14 cellular contexts compared by ENCODE assay signal in the genomic region with DNA sequence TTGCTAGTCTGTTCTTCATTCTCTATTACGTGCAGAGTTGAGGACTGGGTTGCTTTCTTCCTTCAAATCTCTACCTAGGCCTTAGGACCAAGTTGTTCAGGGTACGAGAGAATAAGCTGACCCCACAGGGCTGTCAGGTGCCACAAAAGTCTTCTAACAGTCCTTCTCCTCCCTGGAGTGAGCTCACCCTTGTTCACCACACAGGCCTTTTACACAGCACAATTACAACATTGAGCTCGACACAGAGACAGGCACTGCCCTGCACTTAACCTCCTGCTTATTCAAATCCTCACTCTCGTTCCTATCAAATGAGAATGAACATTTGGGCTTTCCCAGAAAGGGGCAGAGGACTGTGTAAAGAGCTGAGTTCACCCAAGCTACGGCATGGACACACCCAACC. TPM values are rescaled to one million over a fixed set of nuclear protein-coding genes. Genes with fewer than 3 reads are reported as not detected.
DNase-seq lines count a peak whose midpoint lies in the region; ATAC-seq and TF ChIP-seq lines count a peak whose summit lies in the region.
"Had no signal": no experiment of that assay in that cellular context is flagged by ENCODE, and none has a peak within 500 bp of the region (broad histone marks: within the 10 kb centered on the region; RNA-seq: fewer than 3 reads in every experiment).

No MANE protein-coding gene starts in this region.

- ATAC-seq in HG03280 (IDR thresholded peaks at IDR 0.05; ENCODE audit: unreplicated experiment): no peak

- peak overlapping the region; percentile 98 for H3K27ac Mint-ChIP-seq in type B pancreatic cell

- H3K9me3 ChIP-seq in breast epithelium (no peaks in the 10 kb centered on the region), esophagus muscularis mucosa (no peaks in the 10 kb centered on the region)
- H3K9me3 ChIP-seq: A549, tibial nerve had no signal

- no peak for TF ChIP-seq CTCF in breast epithelium (IDR thresholded peaks at IDR 0.05)
- TF ChIP-seq CTCF in type B pancreatic cell (conservative IDR thresholded peaks at IDR 0.05): no peak
- no peak for TF ChIP-seq CTCF in esophagus muscularis mucosa (IDR thresholded peaks at IDR 0.05)

- H3K36me3 Mint-ChIP-seq in type B pancreatic cell: no peaks in the 10 kb centered on the region

- H3K4me3 ChIP-seq in breast epithelium (no peak overlapping the region), esophagus muscularis mucosa (no peak overlapping the region)
- H3K4me3 ChIP-seq: A549, coronary artery, tibial nerve had no signal

- H3K4me1 ChIP-seq in breast epithelium (peaks cover 0 to 4% of the 10 kb centered on the region in 2 donors), esophagus muscularis mucosa (peaks cover 13 to 19% (median 17%) of the 10 kb centered on the region in 4 donors)

- H3K27me3 Mint-ChIP-seq in type B pancreatic cell: peaks cover 31% of the 10 kb centered on the region
- H3K27me3 Mint-ChIP-seq: activated naive CD8-positive, alpha-beta T cell treated with anti-CD3 and anti-CD28 coated beads, Interleukin-2, amount 50 U/mL, for 24 hours had no signal

- H3K27ac ChIP-seq in breast epithelium (peak overlapping the region; percentile 65 to 66), esophagus muscularis mucosa (replicated peaks in 1 of 4) (no peak overlapping the region)
- H3K27ac ChIP-seq: coronary artery, tibial nerve had no signal

- WGBS in esophagus muscularis mucosa: 93% methylated on average over 5 of the region's 5 CpGs

- intact Hi-C loops in breast epithelium (cut with DNase I; ENCODE audit: low total_unique reads) (no loop called here), esophagus muscularis mucosa (cut with DNase I) (no loop called here)

- H3K27me3 ChIP-seq in breast epithelium: no peaks in the 10 kb centered on the region
- H3K27me3 ChIP-seq in esophagus muscularis mucosa: peaks cover 0 to 31% (median 18%) of the 10 kb centered on the region in 4 donors

- peak overlapping the region; percentile 33 for H3K4me3 Mint-ChIP-seq in type B pancreatic cell

- H3K36me3 ChIP-seq in breast epithelium (no peaks in the 10 kb centered on the region), esophagus muscularis mucosa (no peaks in the 10 kb centered on the region)
- H3K36me3 ChIP-seq: tibial nerve had no signal

- peaks cover 24% of the 10 kb centered on the region for H3K4me1 Mint-ChIP-seq in type B pancreatic cell (ENCODE audit: unreplicated experiment)

- TF ChIP-seq POLR2A in breast epithelium (IDR thresholded peaks at IDR 0.05) (no peak), esophagus muscularis mucosa (IDR thresholded peaks at IDR 0.05; ENCODE audit: low read depth) (no peak)

- H3K9me3 Mint-ChIP-seq in type B pancreatic cell: no peaks in the 10 kb centered on the region
- H3K9me3 Mint-ChIP-seq: activated naive CD8-positive, alpha-beta T cell treated with anti-CD3 and anti-CD28 coated beads, Interleukin-2, amount 50 U/mL, for 24 hours had no signal

- TF ChIP-seq EP300 in esophagus muscularis mucosa (IDR thresholded peaks at IDR 0.05): no peak

- DNase-seq in activated CD8-positive, alpha-beta memory T cell treated with anti-CD3 and anti-CD28 coated beads for 24 hours: peak; percentile 50
- no peak for DNase-seq in activated CD8-positive, alpha-beta memory T cell treated with anti-CD3 and anti-CD28 coated beads, Interleukin-2, amount 50 U/mL, for 48 hours
- no peak for DNase-seq in breast epithelium (ENCODE audit: low spot score in 2 of 2)
- DNase-seq in mesenteric fat pad (ENCODE audit: low spot score): peak; percentile 12
- DNase-seq in type B pancreatic cell (ENCODE audit: extremely low spot score, unreplicated experiment): no peak
- DNase-seq in esophagus muscularis mucosa (ENCODE audit: extremely low spot score): no peak
- no peak for DNase-seq in GF-D8 (lab: John Stamatoyannopoulos, UW)
- DNase-seq: activated naive CD8-positive, alpha-beta T cell treated with anti-CD3 and anti-CD28 coated beads, Interleukin-2, amount 50 U/mL, for 24 hours; DMS153 had no signal

RNA-seq across cellular contexts. Expression of a gene that starts 2.4 kb away (rescaled TPM):
- total RNA-seq in breast epithelium (10 to 100 TPM in 2 of 3 donors, 1 to 10 TPM in 1; 5.8 to 55.8 (median 48.2) TPM), mesenteric fat pad (8.3 TPM), type B pancreatic cell (ENCODE audit: low replicate concordance) (17.2 and 87.4 TPM in 2 replicates), esophagus muscularis mucosa (1 to 10 TPM; 1.4 to 5.8 (median 3.1) TPM)

RNA-seq across cellular contexts. Expression of a gene that starts 35.8 kb away (rescaled TPM):
- 1 to 10 TPM in 2 of 3 donors, under 1 TPM in 1; 0.64 to 8.3 (median 6.2) TPM for total RNA-seq in breast epithelium
- 0.90 TPM for total RNA-seq in mesenteric fat pad
- total RNA-seq in type B pancreatic cell (ENCODE audit: low replicate concordance): 14.0 and 18.5 TPM in 2 replicates
- 1 to 10 TPM in 1 of 4 donors, under 1 TPM in 3; 0.46 to 1.7 (median 0.90) TPM for total RNA-seq in esophagus muscularis mucosa

RNA-seq across cellular contexts. Expression of a gene that starts 42.3 kb away (rescaled TPM):
- total RNA-seq in breast epithelium (not detected), mesenteric fat pad (not detected), type B pancreatic cell (ENCODE audit: low replicate concordance) (not detected in 2 replicates), esophagus muscularis mucosa (not detected)
- total RNA-seq: M059J, tibial nerve had no signal

Comparison
In these comparisons a context has a peak if more than half of its experiments do, and no peak if none do; other contexts are left out.
1. DNase-seq: peak in activated CD8-positive, alpha-beta memory T cell treated with anti-CD3 and anti-CD28 coated beads for 24 hours (single experiment) and mesenteric fat pad (single experiment); none in activated CD8-positive, alpha-beta memory T cell treated with anti-CD3 and anti-CD28 coated beads, Interleukin-2, amount 50 U/mL, for 48 hours (single experiment), breast epithelium (0 of 2), type B pancreatic cell (single experiment), esophagus muscularis mucosa (single experiment) and GF-D8 (single experiment).
2. H3K27ac ChIP-seq: peak in breast epithelium (2 of 2); none in esophagus muscularis mucosa (0 of 4).